ENCODE assay signal across 8 cellular contexts in the genomic region with DNA sequence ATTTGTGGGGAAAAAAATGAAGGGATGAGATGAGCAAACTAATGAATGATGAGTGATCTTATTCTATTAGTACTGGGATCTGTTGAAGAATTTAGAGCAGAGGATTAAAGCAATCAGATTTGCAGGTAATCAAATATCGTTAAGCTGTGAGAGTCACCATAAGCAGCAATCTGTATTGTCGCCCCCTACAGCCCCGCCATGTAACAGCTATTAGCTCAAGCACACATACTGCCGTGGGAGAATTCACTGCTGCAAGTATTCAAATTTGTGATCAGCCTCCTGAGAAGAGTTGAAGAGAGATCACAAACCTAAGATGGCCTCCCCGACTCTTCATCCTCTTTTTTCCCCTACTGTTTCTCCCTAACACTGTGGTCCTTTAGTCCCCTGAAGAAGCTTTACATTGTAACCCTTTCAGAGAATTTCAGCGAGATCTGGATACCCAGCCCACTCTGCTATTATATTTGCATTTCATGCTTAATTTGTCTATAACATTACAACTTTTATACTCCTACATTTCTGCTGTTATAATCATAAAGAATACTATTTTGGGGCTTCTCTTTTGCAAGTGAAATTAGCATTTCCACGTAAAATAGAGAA. TPM values are rescaled to one million over a fixed set of nuclear protein-coding genes. Genes with fewer than 3 reads are reported as not detected.
DNase-seq lines count a peak whose midpoint lies in the region; ATAC-seq and TF ChIP-seq lines count a peak whose summit lies in the region.

No MANE protein-coding gene starts in this region.

- no peaks in the 10 kb centered on the region for H3K4me1 Mint-ChIP-seq in activated naive CD4-positive, alpha-beta T cell treated with anti-CD3 and anti-CD28 coated beads, Interleukin-2, amount 10 ng/mL, durations not matched to agents 7 days and 5 days
- peaks cover 0 to 3% of the 10 kb centered on the region in 2 donors for H3K4me1 Mint-ChIP-seq in stimulated activated naive B cell treated with anti-CD40 and anti-IgM and Interleukin-4, amounts not matched to agents 10 μg/mL and 1 μg/mL and 100 μg/mL, for 72 hours

- CTCF ChIA-PET in activated naive CD4-positive, alpha-beta T cell treated with anti-CD3 and anti-CD28 coated beads, Interleukin-2, amount 10 ng/mL, durations not matched to agents 7 days and 5 days (lab: Charles Lee): interaction anchor here (0.9 to 1.2 kb wide), 5 partner anchors 17 to 122 kb away, joined by 3 to 5 read pairs (median 3); no protein-coding TSS in a partner anchor

- H3K4me3 Mint-ChIP-seq in activated naive CD4-positive, alpha-beta T cell treated with anti-CD3 and anti-CD28 coated beads, Interleukin-2, amount 10 ng/mL, durations not matched to agents 7 days and 5 days: no peak overlapping the region
- no peak overlapping the region for H3K4me3 Mint-ChIP-seq in stimulated activated naive B cell treated with anti-CD40 and anti-IgM and Interleukin-4, amounts not matched to agents 10 μg/mL and 1 μg/mL and 100 μg/mL, for 72 hours

- peak; percentile 78 for TF ChIP-seq CTCF in cardiac muscle cell (IDR thresholded peaks at IDR 0.05; ENCODE audit: low read depth, low read length)

- no peaks in the 10 kb centered on the region for H3K27me3 ChIP-seq in cardiac muscle cell

- H3K36me3 Mint-ChIP-seq in activated naive CD4-positive, alpha-beta T cell treated with anti-CD3 and anti-CD28 coated beads, Interleukin-2, amount 10 ng/mL, durations not matched to agents 7 days and 5 days: peaks cover 5% of the 10 kb centered on the region
- H3K36me3 Mint-ChIP-seq in stimulated activated naive B cell treated with anti-CD40 and anti-IgM and Interleukin-4, amounts not matched to agents 10 μg/mL and 1 μg/mL and 100 μg/mL, for 72 hours: peaks cover 2 to 8% of the 10 kb centered on the region in 2 donors

- no peak overlapping the region for H3K27ac Mint-ChIP-seq in activated naive CD4-positive, alpha-beta T cell treated with anti-CD3 and anti-CD28 coated beads, Interleukin-2, amount 10 ng/mL, durations not matched to agents 7 days and 5 days
- H3K27ac Mint-ChIP-seq in stimulated activated naive B cell treated with anti-CD40 and anti-IgM and Interleukin-4, amounts not matched to agents 10 μg/mL and 1 μg/mL and 100 μg/mL, for 72 hours: no peak overlapping the region

- ATAC-seq in Right ventricle myocardium superior (ENCODE audit: poor library complexity) (no peak), GM18502 (IDR thresholded peaks at IDR 0.05; ENCODE audit: poor library complexity, unreplicated experiment) (no peak), GM18505 (IDR thresholded peaks at IDR 0.05; ENCODE audit: unreplicated experiment) (no peak)
- ATAC-seq in stimulated activated naive B cell treated with anti-CD40 and anti-IgM and Interleukin-4, amounts not matched to agents 10 μg/mL and 1 μg/mL and 100 μg/mL, for 72 hours (replicated peaks): peak; percentile 53 to 58

- peaks cover 10% of the 10 kb centered on the region for H3K9me3 Mint-ChIP-seq in activated naive CD4-positive, alpha-beta T cell treated with anti-CD3 and anti-CD28 coated beads, Interleukin-2, amount 10 ng/mL, durations not matched to agents 7 days and 5 days
- H3K9me3 Mint-ChIP-seq in stimulated activated naive B cell treated with anti-CD40 and anti-IgM and Interleukin-4, amounts not matched to agents 10 μg/mL and 1 μg/mL and 100 μg/mL, for 72 hours: peaks cover 8 to 11% of the 10 kb centered on the region in 2 donors

- H3K27ac ChIP-seq in cardiac muscle cell: no peak overlapping the region

- peak; percentile 32 to 64 for DNase-seq in cardiac muscle cell (ENCODE audit: low read depth in 1 of 2, low spot score in 1 of 2)
- DNase-seq in Right ventricle myocardium superior: no peak
- peak; percentile 26 for DNase-seq in NCI-H524 treated with DMSO at 0.1 percent for 48 hours (lab: John Stamatoyannopoulos, UW)
- DNase-seq in activated naive CD4-positive, alpha-beta T cell treated with anti-CD3 and anti-CD28 coated beads, Interleukin-2, amount 10 ng/mL, durations not matched to agents 7 days and 5 days: peak; percentile 57
- DNase-seq in iris pigment epithelial cell (ENCODE audit: low read depth): peak; percentile 35
- no peak for DNase-seq in stimulated activated naive B cell treated with anti-CD40 and anti-IgM and Interleukin-4, amounts not matched to agents 10 μg/mL and 1 μg/mL and 100 μg/mL, for 72 hours

- intact Hi-C loops in Right ventricle myocardium superior (cut with DNase I): no loop called here

- H3K4me3 ChIP-seq in cardiac muscle cell: no peak overlapping the region

- TF ChIP-seq POLR2A in GM18505 (IDR thresholded peaks at IDR 0.05; ENCODE audit: borderline replicate concordance, extremely low read depth, insufficient read depth, insufficient read length): no peak

- H3K9me3 ChIP-seq in cardiac muscle cell (ENCODE audit: low read depth): no peaks in the 10 kb centered on the region

- H3K4me1 ChIP-seq in cardiac muscle cell (ENCODE audit: low read depth): peaks cover 6% of the 10 kb centered on the region

- H3K27me3 Mint-ChIP-seq in activated naive CD4-positive, alpha-beta T cell treated with anti-CD3 and anti-CD28 coated beads, Interleukin-2, amount 10 ng/mL, durations not matched to agents 7 days and 5 days: peaks cover 8% of the 10 kb centered on the region
- H3K27me3 Mint-ChIP-seq in stimulated activated naive B cell treated with anti-CD40 and anti-IgM and Interleukin-4, amounts not matched to agents 10 μg/mL and 1 μg/mL and 100 μg/mL, for 72 hours: peaks cover 38 to 62% of the 10 kb centered on the region in 2 donors

- H3K36me3 ChIP-seq in cardiac muscle cell: no peaks in the 10 kb centered on the region

RNA-seq across cellular contexts. Expression of a gene that starts 28.5 kb away (rescaled TPM):
- total RNA-seq in cardiac muscle cell: 1.1 and 2.9 TPM in 2 replicates
- 0.95 and 1.4 TPM in 2 replicates for polyA plus RNA-seq in cardiac muscle cell
- total RNA-seq in Right ventricle myocardium superior: 0.19 TPM

RNA-seq across cellular contexts. Expression of a gene that starts 59.9 kb away (rescaled TPM):
- total RNA-seq in cardiac muscle cell: 39.0 and 44.1 TPM in 2 replicates
- polyA plus RNA-seq in cardiac muscle cell: 24.6 and 32.2 TPM in 2 replicates
- total RNA-seq in Right ventricle myocardium superior: 48.7 TPM

Comparison
In these comparisons a context has a peak if more than half of its experiments do, and no peak if none do; other contexts are left out.
1. DNase-seq: peak in cardiac muscle cell (2 of 2), NCI-H524 treated with DMSO at 0.1 percent for 48 hours (single experiment), activated naive CD4-positive, alpha-beta T cell treated with anti-CD3 and anti-CD28 coated beads, Interleukin-2, amount 10 ng/mL, durations not matched to agents 7 days and 5 days (single experiment) and iris pigment epithelial cell (single experiment); none in Right ventricle myocardium superior (single experiment) and stimulated activated naive B cell treated with anti-CD40 and anti-IgM and Interleukin-4, amounts not matched to agents 10 μg/mL and 1 μg/mL and 100 μg/mL, for 72 hours (single experiment).
2. ATAC-seq: peak in stimulated activated naive B cell treated with anti-CD40 and anti-IgM and Interleukin-4, amounts not matched to agents 10 μg/mL and 1 μg/mL and 100 μg/mL, for 72 hours (2 of 2); none in Right ventricle myocardium superior (single experiment), GM18502 (single experiment) and GM18505 (single experiment).